Comparison of ENCODE assay signal across 7 cellular contexts in the genomic region with DNA sequence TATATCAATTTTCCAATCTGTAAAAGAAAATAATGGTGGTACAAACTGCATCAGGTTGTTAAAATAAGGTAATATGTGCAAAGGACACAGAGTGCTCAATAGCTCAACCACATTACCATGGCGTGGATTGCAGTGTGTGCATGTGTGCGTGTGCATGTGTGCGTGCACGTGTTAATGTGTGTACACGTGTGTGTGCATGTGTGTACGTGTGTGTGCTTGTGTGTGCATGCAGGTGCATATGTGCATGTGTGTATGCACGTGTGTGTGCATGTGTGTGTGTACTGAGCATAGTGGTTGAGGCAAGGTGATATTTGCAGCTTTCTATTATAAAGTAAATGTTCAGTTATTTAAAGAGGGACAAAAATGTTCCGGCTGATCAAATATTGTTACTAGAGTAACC.
"Had no signal": no experiment of that assay in that cellular context is flagged by ENCODE, and none has a peak within 500 bp of the region (broad histone marks: within the 10 kb centered on the region; RNA-seq: fewer than 3 reads in every experiment).

No MANE protein-coding gene starts in this region.

- H3K27ac ChIP-seq: GM23248 had no signal

- H2AFZ ChIP-seq: GM23248 had no signal

- H3K36me3 ChIP-seq: HAP-1 had no signal

- H3K4me3 ChIP-seq: GM23248, HAP-1, K562 had no signal

- DNase-seq: GM23248, GOT3, H7, IMR-90, KG1 had no signal

- H3K4me1 ChIP-seq: HAP-1 had no signal

- FAIRE-seq: K562 had no signal

- H3K9ac ChIP-seq: GM23248 had no signal

- H3K9me3 ChIP-seq: HAP-1 had no signal
